ENCODE assay signal across 8 cellular contexts in genomic region chr1:64006276-64007051, GRCh38.
A peak's percentile ranks its signal among the peaks of the same experiment; 100 is the strongest.
DNase-seq lines count a peak whose midpoint lies in the region; ATAC-seq and TF ChIP-seq lines count a peak whose summit lies in the region.

No MANE protein-coding gene starts in this region.

- WGBS in sigmoid colon, 2 donors: 58 to 62% methylated on average over 8 of the region's 8 CpGs

- peaks cover 6% of the 10 kb centered on the region for H3K4me1 Mint-ChIP-seq in activated CD8-positive, alpha-beta T cell treated with anti-CD3 and anti-CD28 coated beads for 36 hours (ENCODE audit: low read depth)

- no TSS peak for BruUV-seq in A673 (replicated peaks; lab: Mats Ljungman, UMichigan)

- intact Hi-C loops in A673 (cut with micrococcal nuclease; ENCODE audit: unreplicated experiment) (no loop called here), sigmoid colon (cut with DNase I) (no loop called here)
- intact Hi-C loops in activated CD8-positive, alpha-beta T cell treated with anti-CD3 and anti-CD28 coated beads for 36 hours (cut with micrococcal nuclease): no loop called here

- no peaks in the 10 kb centered on the region for H3K4me1 ChIP-seq in A673 (ENCODE audit: insufficient read depth, low read length, poor library complexity, severe bottlenecking)
- H3K4me1 ChIP-seq in sigmoid colon: peaks cover 0 to 12% (median 3%) of the 10 kb centered on the region in 4 donors
- H3K4me1 ChIP-seq in Karpas-422 (ENCODE audit: low read length): no peaks in the 10 kb centered on the region

- POLR2A ChIA-PET in A673 (lab: Charles Lee; ENCODE audit: low non-redundant PET): no interaction called here
- POLR2A ChIA-PET in activated CD8-positive, alpha-beta T cell treated with anti-CD3 and anti-CD28 coated beads for 36 hours (lab: Charles Lee): interaction anchor here (1.3 kb wide), 1 partner anchor 22 kb away, joined by 3 read pairs; no protein-coding TSS in a partner anchor

- CTCF ChIA-PET in A673 (lab: Charles Lee): no interaction called here
- CTCF ChIA-PET in activated CD8-positive, alpha-beta T cell treated with anti-CD3 and anti-CD28 coated beads for 36 hours (lab: Charles Lee): interaction anchor here (0.6 to 1.0 kb wide), 3 partner anchors 240 to 1505 kb away, joined by 3 read pairs; no protein-coding TSS in a partner anchor

- no peak overlapping the region for H3K27ac ChIP-seq in A673 (ENCODE audit: low read depth, low read length, poor library complexity, severe bottlenecking)
- H3K27ac ChIP-seq in sigmoid colon: no peak overlapping the region
- no peak overlapping the region for H3K27ac ChIP-seq in Karpas-422 (ENCODE audit: low read length)

- H3K36me3 ChIP-seq in A673 (ENCODE audit: insufficient read depth, low read length, poor library complexity, severe bottlenecking): no peaks in the 10 kb centered on the region
- no peaks in the 10 kb centered on the region for H3K36me3 ChIP-seq in sigmoid colon
- H3K36me3 ChIP-seq in Karpas-422 (ENCODE audit: insufficient read depth, low read length): no peaks in the 10 kb centered on the region

- H3K27me3 Mint-ChIP-seq in activated CD8-positive, alpha-beta T cell treated with anti-CD3 and anti-CD28 coated beads for 36 hours: peaks cover 5% of the 10 kb centered on the region

- H3K9me3 ChIP-seq in A673 (ENCODE audit: low read depth, low read length, poor library complexity, severe bottlenecking) (no peaks in the 10 kb centered on the region), sigmoid colon (no peaks in the 10 kb centered on the region), Karpas-422 (ENCODE audit: low read length) (no peaks in the 10 kb centered on the region)

- H3K79me2 ChIP-seq in Karpas-422 (ENCODE audit: low read length): no peaks in the 10 kb centered on the region

- H3K9ac ChIP-seq in Karpas-422 (ENCODE audit: low read length): no peak overlapping the region

- no peaks in the 10 kb centered on the region for H3K9me3 Mint-ChIP-seq in activated CD8-positive, alpha-beta T cell treated with anti-CD3 and anti-CD28 coated beads for 36 hours

- H3K27me3 ChIP-seq in A673 (replicated peaks; ENCODE audit: insufficient read depth, low read depth, low read length, poor library complexity) (no peaks in the 10 kb centered on the region), sigmoid colon (no peaks in the 10 kb centered on the region), Karpas-422 (ENCODE audit: low read length) (no peaks in the 10 kb centered on the region)

- no peak overlapping the region for H2AFZ ChIP-seq in Karpas-422 (ENCODE audit: low read length)

- TF ChIP-seq CTCF in A673 (conservative IDR thresholded peaks at IDR 0.05; ENCODE audit: low read depth, low read length): no peak
- no peak for TF ChIP-seq CTCF in activated CD8-positive, alpha-beta T cell treated with anti-CD3 and anti-CD28 coated beads for 36 hours (IDR thresholded peaks at IDR 0.05)
- no peak for TF ChIP-seq CTCF in sigmoid colon (IDR thresholded peaks at IDR 0.05)

- H3K36me3 Mint-ChIP-seq in activated CD8-positive, alpha-beta T cell treated with anti-CD3 and anti-CD28 coated beads for 36 hours (ENCODE audit: low read depth): no peaks in the 10 kb centered on the region

- no peak for TF ChIP-seq POLR2A in sigmoid colon (IDR thresholded peaks at IDR 0.05)

- no peak overlapping the region for H3K4me2 ChIP-seq in Karpas-422 (ENCODE audit: low read depth, low read length, poor library complexity, severe bottlenecking)

- TF ChIP-seq EP300 in sigmoid colon (IDR thresholded peaks at IDR 0.05): no peak

- H3K4me3 ChIP-seq in A673 (ENCODE audit: low read depth, low read length, poor library complexity, severe bottlenecking) (no peak overlapping the region), sigmoid colon (no peak overlapping the region), Karpas-422 (ENCODE audit: low read length) (no peak overlapping the region)

- H3K9me2 ChIP-seq in Karpas-422 (replicated peaks; ENCODE audit: insufficient read depth, low read length): no peaks in the 10 kb centered on the region

- ATAC-seq in HG03196 (IDR thresholded peaks at IDR 0.05; ENCODE audit: unreplicated experiment) (peak; percentile 59), GM18502 (IDR thresholded peaks at IDR 0.05; ENCODE audit: poor library complexity, unreplicated experiment) (no peak)
- peak; percentile 86 for ATAC-seq in activated CD8-positive, alpha-beta T cell treated with anti-CD3 and anti-CD28 coated beads for 36 hours

- no peaks in the 10 kb centered on the region for H4K20me1 ChIP-seq in Karpas-422 (ENCODE audit: insufficient read depth, low read depth, low read length)

- no peak overlapping the region for H3K4me3 Mint-ChIP-seq in activated CD8-positive, alpha-beta T cell treated with anti-CD3 and anti-CD28 coated beads for 36 hours

- no peak overlapping the region for H3K27ac Mint-ChIP-seq in activated CD8-positive, alpha-beta T cell treated with anti-CD3 and anti-CD28 coated beads for 36 hours

- DNase-seq in A673 (ENCODE audit: low spot score) (peak; percentile 17), kidney glomerular epithelial cell (lab: John Stamatoyannopoulos, UW) (peak; percentile 19), SKM-1 (lab: John Stamatoyannopoulos, UW; ENCODE audit: unreplicated experiment) (no peak), sigmoid colon (no peak), Karpas-422 (no peak)
- peak; percentile 21 for DNase-seq in activated CD8-positive, alpha-beta T cell treated with anti-CD3 and anti-CD28 coated beads for 36 hours

Comparison
In these comparisons a context has a peak if more than half of its experiments do, and no peak if none do; other contexts are left out.
1. DNase-seq: peak in A673 (single experiment), activated CD8-positive, alpha-beta T cell treated with anti-CD3 and anti-CD28 coated beads for 36 hours (single experiment) and kidney glomerular epithelial cell (single experiment); none in SKM-1 (single experiment), sigmoid colon (single experiment) and Karpas-422 (single experiment).